30 cellular contexts compared by ENCODE assay signal in the genomic region with DNA sequence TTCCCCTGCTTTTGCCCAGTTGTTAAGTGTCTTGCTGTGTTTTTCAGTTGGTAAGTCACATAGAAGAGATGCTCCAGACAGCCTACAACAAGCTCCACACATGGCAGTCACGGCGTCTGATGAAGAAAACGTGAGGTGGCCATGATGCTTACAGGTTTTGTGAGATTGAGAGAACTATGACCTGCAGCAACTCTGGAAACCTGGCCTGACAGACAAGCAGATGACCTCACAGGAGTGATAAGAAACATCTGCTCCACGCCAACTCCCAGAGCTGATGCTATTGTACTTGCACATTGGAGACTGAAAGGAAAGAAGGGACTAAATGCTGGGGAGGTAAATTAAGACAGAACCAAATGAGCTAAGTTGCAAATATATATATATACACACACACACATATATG. TPM values are rescaled to one million over a fixed set of nuclear protein-coding genes. Genes with fewer than 3 reads are reported as not detected.
DNase-seq lines count a peak whose midpoint lies in the region; ATAC-seq and TF ChIP-seq lines count a peak whose summit lies in the region.
"Had no signal": no experiment of that assay in that cellular context is flagged by ENCODE, and none has a peak within 500 bp of the region (broad histone marks: within the 10 kb centered on the region; RNA-seq: fewer than 3 reads in every experiment).

No MANE protein-coding gene starts in this region.

- POLR2A ChIA-PET in activated CD8-positive, alpha-beta T cell treated with anti-CD3 and anti-CD28 coated beads for 36 hours (lab: Charles Lee), result interaction anchor here (0.6 to 0.7 kb wide), 3 partner anchors 29 to 227 kb away, joined by 3 to 4 read pairs (median 3); partner anchors contain the start of genes GTF2H1, HPS5 and LDHA
- POLR2A ChIA-PET in activated CD8-positive, alpha-beta T cell treated with anti-CD3 and anti-CD28 coated beads, Interleukin-2, amount 10 ng/mL, durations not matched to agents 7 days and 5 days (lab: Charles Lee), result interaction anchor here (0.7 kb wide), 1 partner anchor 44 kb away, joined by 3 read pairs; the partner anchor contains the start of gene HPS5

- H3K36me3 ChIP-seq in BLaER1 treated with 17β-estradiol and CSF1 and Interleukin-3, amounts not matched to agents 10 nM and 100 nM, result peaks cover 56 to 98% (median 68%) of the 10 kb centered on the region in 11 experiments

- H3K9me3 ChIP-seq in BLaER1 treated with 17β-estradiol and CSF1 and Interleukin-3, amounts not matched to agents 10 nM and 100 nM (replicated peaks in 1 of 11), result no peaks in the 10 kb centered on the region
- H3K9me3 ChIP-seq: gastrocnemius medialis, pancreas, SJSA1, testis had no signal

- ATAC-seq in activated CD8-positive, alpha-beta T cell treated with anti-CD3 and anti-CD28 coated beads for 36 hours, result no peak
- no peak for ATAC-seq in activated CD8-positive, alpha-beta T cell treated with anti-CD3 and anti-CD28 coated beads, Interleukin-2, amount 10 ng/mL, durations not matched to agents 7 days and 5 days
- no peak for ATAC-seq in memory B cell (ENCODE audit: low read depth)
- ATAC-seq in sciatic nerve, result no peak
- ATAC-seq: gastrocnemius medialis; pancreas; stimulated activated naive CD8-positive, alpha-beta T cell treated with anti-CD3 and anti-CD28 coated beads, Interleukin-15, Interleukin-2, amounts not matched to agents 100 U/mL and 50 U/mL, for 24 hours had no signal

- peaks cover 2% of the 10 kb centered on the region for H3K4me1 Mint-ChIP-seq in activated CD8-positive, alpha-beta T cell treated with anti-CD3 and anti-CD28 coated beads for 36 hours (ENCODE audit: low read depth)
- peaks cover 4% of the 10 kb centered on the region for H3K4me1 Mint-ChIP-seq in activated CD8-positive, alpha-beta T cell treated with anti-CD3 and anti-CD28 coated beads, Interleukin-2, amount 10 ng/mL, durations not matched to agents 7 days and 5 days (ENCODE audit: low read depth)
- H3K4me1 Mint-ChIP-seq in activated T-helper 2 cell treated with anti-CD3 and anti-CD28 coated beads, Interferon-gamma antibody, Interleukin-2, Interleukin-4, amounts not matched to agents 10 μg/mL and 5 μg/mL and 100 μg/mL, durations not matched to agents 14 hours and 24 hours and 36 hours (ENCODE audit: low read depth), result peaks cover 16% of the 10 kb centered on the region
- no peaks in the 10 kb centered on the region for H3K4me1 Mint-ChIP-seq in memory B cell

- peak overlapping the region in 10 of 11 experiments; percentile 15 to 76 (median 60); a peak in 19 of 22 replicates for H3K9ac ChIP-seq in BLaER1 treated with 17β-estradiol and CSF1 and Interleukin-3, amounts not matched to agents 10 nM and 100 nM

- intact Hi-C loops in activated CD8-positive, alpha-beta T cell treated with anti-CD3 and anti-CD28 coated beads for 36 hours (cut with micrococcal nuclease), result no loop called here
- intact Hi-C loops in activated T-helper 2 cell treated with anti-CD3 and anti-CD28 coated beads, Interferon-gamma antibody, Interleukin-2, Interleukin-4, amounts not matched to agents 10 μg/mL and 5 μg/mL and 100 μg/mL, durations not matched to agents 14 hours and 24 hours and 36 hours (cut with micrococcal nuclease), result no loop called here
- intact Hi-C loops in sciatic nerve (cut with DNase I), result no loop called here

- no peak for DNase-seq in activated CD8-positive, alpha-beta T cell treated with anti-CD3 and anti-CD28 coated beads for 36 hours
- no peak for DNase-seq in activated CD8-positive, alpha-beta T cell treated with anti-CD3 and anti-CD28 coated beads, Interleukin-2, amount 10 ng/mL, durations not matched to agents 7 days and 5 days
- no peak for DNase-seq in activated T-helper 2 cell treated with anti-CD3 and anti-CD28 coated beads, Interferon-gamma antibody, Interleukin-2, Interleukin-4, amounts not matched to agents 10 μg/mL and 5 μg/mL and 100 μg/mL, durations not matched to agents 14 hours and 24 hours and 36 hours (ENCODE audit: low spot score)
- DNase-seq in memory B cell (ENCODE audit: low spot score in 2 of 2) (no peak), sciatic nerve (ENCODE audit: low spot score) (no peak), OCI-M1 (lab: John Stamatoyannopoulos, UW) (no peak), globus pallidus (ENCODE audit: low spot score) (no peak)
- DNase-seq: activated CD4-positive, alpha-beta memory T cell treated with anti-CD3 and anti-CD28 coated beads for 36 hours; activated CD4-positive, CD25-positive, alpha-beta regulatory T cell; amniotic stem cell; brain microvascular endothelial cell; dorsolateral prefrontal cortex; EL; gastrocnemius medialis; hypothalamus; MM.1S; NCI-H1930; NCI-H2171 treated with DMSO at 0.1 percent for 48 hours; NCI-H510A treated with DMSO at 0.1 percent for 48 hours; pancreas; stimulated activated naive CD8-positive, alpha-beta T cell treated with anti-CD3 and anti-CD28 coated beads, Interleukin-15, Interleukin-2, amounts not matched to agents 100 U/mL and 50 U/mL, for 24 hours; testis had no signal

- no peaks in the 10 kb centered on the region for H3K27me3 ChIP-seq in BLaER1 treated with 17β-estradiol and CSF1 and Interleukin-3, amounts not matched to agents 10 nM and 100 nM
- H3K27me3 ChIP-seq: brain microvascular endothelial cell, dorsolateral prefrontal cortex, gastrocnemius medialis, pancreas, SJSA1, testis had no signal

- H3K9me3 Mint-ChIP-seq in activated CD8-positive, alpha-beta T cell treated with anti-CD3 and anti-CD28 coated beads for 36 hours, result no peaks in the 10 kb centered on the region
- H3K9me3 Mint-ChIP-seq in activated CD8-positive, alpha-beta T cell treated with anti-CD3 and anti-CD28 coated beads, Interleukin-2, amount 10 ng/mL, durations not matched to agents 7 days and 5 days (ENCODE audit: insufficient read depth), result no peaks in the 10 kb centered on the region
- H3K9me3 Mint-ChIP-seq in activated T-helper 2 cell treated with anti-CD3 and anti-CD28 coated beads, Interferon-gamma antibody, Interleukin-2, Interleukin-4, amounts not matched to agents 10 μg/mL and 5 μg/mL and 100 μg/mL, durations not matched to agents 14 hours and 24 hours and 36 hours, result no peaks in the 10 kb centered on the region
- H3K9me3 Mint-ChIP-seq in memory B cell, result no peaks in the 10 kb centered on the region
- H3K9me3 Mint-ChIP-seq: activated CD4-positive, alpha-beta memory T cell treated with anti-CD3 and anti-CD28 coated beads for 36 hours had no signal

- peak overlapping the region in 5 of 10 experiments; percentile 32 to 52 (median 42); a peak in 7 of 20 replicates for H3K4me3 ChIP-seq in BLaER1 treated with 17β-estradiol and CSF1 and Interleukin-3, amounts not matched to agents 10 nM and 100 nM
- H3K4me3 ChIP-seq: dorsolateral prefrontal cortex, gastrocnemius medialis, pancreas, SJSA1, skin epidermis, testis had no signal

- H3K27me3 Mint-ChIP-seq in activated CD8-positive, alpha-beta T cell treated with anti-CD3 and anti-CD28 coated beads for 36 hours, result no peaks in the 10 kb centered on the region
- H3K27me3 Mint-ChIP-seq in activated CD8-positive, alpha-beta T cell treated with anti-CD3 and anti-CD28 coated beads, Interleukin-2, amount 10 ng/mL, durations not matched to agents 7 days and 5 days (ENCODE audit: low read depth), result no peaks in the 10 kb centered on the region
- no peaks in the 10 kb centered on the region for H3K27me3 Mint-ChIP-seq in activated T-helper 2 cell treated with anti-CD3 and anti-CD28 coated beads, Interferon-gamma antibody, Interleukin-2, Interleukin-4, amounts not matched to agents 10 μg/mL and 5 μg/mL and 100 μg/mL, durations not matched to agents 14 hours and 24 hours and 36 hours (ENCODE audit: low read depth)
- H3K27me3 Mint-ChIP-seq in memory B cell, result no peaks in the 10 kb centered on the region
- H3K27me3 Mint-ChIP-seq: activated CD4-positive, alpha-beta memory T cell treated with anti-CD3 and anti-CD28 coated beads for 36 hours had no signal

- peaks cover 59 to 71% (median 65%) of the 10 kb centered on the region in 10 experiments for H3K4me1 ChIP-seq in BLaER1 treated with 17β-estradiol and CSF1 and Interleukin-3, amounts not matched to agents 10 nM and 100 nM
- H3K4me1 ChIP-seq: gastrocnemius medialis, pancreas, testis had no signal

- TF ChIP-seq CTCF in activated CD8-positive, alpha-beta T cell treated with anti-CD3 and anti-CD28 coated beads for 36 hours (IDR thresholded peaks at IDR 0.05), result no peak

- H3K4me3 Mint-ChIP-seq in activated CD8-positive, alpha-beta T cell treated with anti-CD3 and anti-CD28 coated beads for 36 hours, result no peak overlapping the region
- no peak overlapping the region for H3K4me3 Mint-ChIP-seq in activated CD8-positive, alpha-beta T cell treated with anti-CD3 and anti-CD28 coated beads, Interleukin-2, amount 10 ng/mL, durations not matched to agents 7 days and 5 days
- no peak overlapping the region for H3K4me3 Mint-ChIP-seq in activated T-helper 2 cell treated with anti-CD3 and anti-CD28 coated beads, Interferon-gamma antibody, Interleukin-2, Interleukin-4, amounts not matched to agents 10 μg/mL and 5 μg/mL and 100 μg/mL, durations not matched to agents 14 hours and 24 hours and 36 hours (ENCODE audit: low read depth)
- no peak overlapping the region for H3K4me3 Mint-ChIP-seq in memory B cell
- H3K4me3 Mint-ChIP-seq: activated CD4-positive, alpha-beta memory T cell treated with anti-CD3 and anti-CD28 coated beads for 36 hours had no signal

- no peaks in the 10 kb centered on the region for H4K20me1 ChIP-seq in BLaER1 treated with 17β-estradiol and CSF1 and Interleukin-3, amounts not matched to agents 10 nM and 100 nM

- H3K4me2 ChIP-seq in BLaER1 treated with 17β-estradiol and CSF1 and Interleukin-3, amounts not matched to agents 10 nM and 100 nM, result peak overlapping the region; percentile 59 to 88 (median 75)

- CTCF ChIA-PET in activated CD8-positive, alpha-beta T cell treated with anti-CD3 and anti-CD28 coated beads for 36 hours (lab: Charles Lee), result no interaction called here
- CTCF ChIA-PET in activated CD8-positive, alpha-beta T cell treated with anti-CD3 and anti-CD28 coated beads, Interleukin-2, amount 10 ng/mL, durations not matched to agents 7 days and 5 days (lab: Charles Lee), result no interaction called here

- peak overlapping the region; percentile 66 for H3K27ac Mint-ChIP-seq in activated CD8-positive, alpha-beta T cell treated with anti-CD3 and anti-CD28 coated beads for 36 hours
- H3K27ac Mint-ChIP-seq in activated CD8-positive, alpha-beta T cell treated with anti-CD3 and anti-CD28 coated beads, Interleukin-2, amount 10 ng/mL, durations not matched to agents 7 days and 5 days, result no peak overlapping the region
- peak overlapping the region; percentile 23 for H3K27ac Mint-ChIP-seq in activated T-helper 2 cell treated with anti-CD3 and anti-CD28 coated beads, Interferon-gamma antibody, Interleukin-2, Interleukin-4, amounts not matched to agents 10 μg/mL and 5 μg/mL and 100 μg/mL, durations not matched to agents 14 hours and 24 hours and 36 hours
- peak overlapping the region; percentile 39 for H3K27ac Mint-ChIP-seq in memory B cell
- H3K27ac Mint-ChIP-seq: activated CD4-positive, alpha-beta memory T cell treated with anti-CD3 and anti-CD28 coated beads for 36 hours had no signal

- H3K36me3 Mint-ChIP-seq in activated CD8-positive, alpha-beta T cell treated with anti-CD3 and anti-CD28 coated beads for 36 hours (ENCODE audit: low read depth), result peaks cover 33% of the 10 kb centered on the region
- H3K36me3 Mint-ChIP-seq in activated CD8-positive, alpha-beta T cell treated with anti-CD3 and anti-CD28 coated beads, Interleukin-2, amount 10 ng/mL, durations not matched to agents 7 days and 5 days (ENCODE audit: low read depth), result peaks cover 39% of the 10 kb centered on the region
- peaks cover 50% of the 10 kb centered on the region for H3K36me3 Mint-ChIP-seq in activated T-helper 2 cell treated with anti-CD3 and anti-CD28 coated beads, Interferon-gamma antibody, Interleukin-2, Interleukin-4, amounts not matched to agents 10 μg/mL and 5 μg/mL and 100 μg/mL, durations not matched to agents 14 hours and 24 hours and 36 hours (ENCODE audit: low read depth)
- peaks cover 17% of the 10 kb centered on the region for H3K36me3 Mint-ChIP-seq in memory B cell

- H3K27ac ChIP-seq in BLaER1 treated with 17β-estradiol and CSF1 and Interleukin-3, amounts not matched to agents 10 nM and 100 nM, result peak overlapping the region; percentile 1 to 91 (median 81); a peak in 21 of 22 replicates
- H3K27ac ChIP-seq: brain microvascular endothelial cell, pancreas, RWPE1, SJSA1, skin epidermis, testis had no signal

RNA-seq across cellular contexts. Expression of gene LDHA, which starts 28.6 kb away (rescaled TPM):
- total RNA-seq in activated CD8-positive, alpha-beta T cell treated with anti-CD3 and anti-CD28 coated beads for 36 hours, result 1,000 to 10,000 TPM; 2,418 to 2,447 TPM
- 1,000 to 10,000 TPM; 1,251 to 1,270 TPM for total RNA-seq in activated CD8-positive, alpha-beta T cell treated with anti-CD3 and anti-CD28 coated beads, Interleukin-2, amount 10 ng/mL, durations not matched to agents 7 days and 5 days
- 1,864 and 1,905 TPM in 2 replicates for total RNA-seq in activated T-helper 2 cell treated with anti-CD3 and anti-CD28 coated beads, Interferon-gamma antibody, Interleukin-2, Interleukin-4, amounts not matched to agents 10 μg/mL and 5 μg/mL and 100 μg/mL, durations not matched to agents 14 hours and 24 hours and 36 hours
- total RNA-seq in sciatic nerve, result 303 TPM

RNA-seq across cellular contexts. Expression of gene GTF2H1, which starts 43.4 kb away (rescaled TPM):
- 10 to 100 TPM; 44.5 to 46.6 TPM for total RNA-seq in activated CD8-positive, alpha-beta T cell treated with anti-CD3 and anti-CD28 coated beads for 36 hours
- 10 to 100 TPM; 47.2 to 47.8 TPM for total RNA-seq in activated CD8-positive, alpha-beta T cell treated with anti-CD3 and anti-CD28 coated beads, Interleukin-2, amount 10 ng/mL, durations not matched to agents 7 days and 5 days
- 51.4 and 54.3 TPM in 2 replicates for total RNA-seq in activated T-helper 2 cell treated with anti-CD3 and anti-CD28 coated beads, Interferon-gamma antibody, Interleukin-2, Interleukin-4, amounts not matched to agents 10 μg/mL and 5 μg/mL and 100 μg/mL, durations not matched to agents 14 hours and 24 hours and 36 hours
- total RNA-seq in sciatic nerve, result 53.5 TPM

RNA-seq across cellular contexts. Expression of gene HPS5, which starts 43.8 kb away (rescaled TPM):
- total RNA-seq in activated CD8-positive, alpha-beta T cell treated with anti-CD3 and anti-CD28 coated beads for 36 hours, result 10 to 100 TPM; 16.0 to 17.2 TPM
- 10 to 100 TPM; 15.8 to 18.0 TPM for total RNA-seq in activated CD8-positive, alpha-beta T cell treated with anti-CD3 and anti-CD28 coated beads, Interleukin-2, amount 10 ng/mL, durations not matched to agents 7 days and 5 days
- 33.3 and 34.2 TPM in 2 replicates for total RNA-seq in activated T-helper 2 cell treated with anti-CD3 and anti-CD28 coated beads, Interferon-gamma antibody, Interleukin-2, Interleukin-4, amounts not matched to agents 10 μg/mL and 5 μg/mL and 100 μg/mL, durations not matched to agents 14 hours and 24 hours and 36 hours
- total RNA-seq in sciatic nerve, result 44.5 TPM

RNA-seq across cellular contexts. Expression of gene LDHC, which starts 46.4 kb away (rescaled TPM):
- not detected for total RNA-seq in activated CD8-positive, alpha-beta T cell treated with anti-CD3 and anti-CD28 coated beads for 36 hours
- not detected for total RNA-seq in activated CD8-positive, alpha-beta T cell treated with anti-CD3 and anti-CD28 coated beads, Interleukin-2, amount 10 ng/mL, durations not matched to agents 7 days and 5 days
- not detected in 2 replicates for total RNA-seq in activated T-helper 2 cell treated with anti-CD3 and anti-CD28 coated beads, Interferon-gamma antibody, Interleukin-2, Interleukin-4, amounts not matched to agents 10 μg/mL and 5 μg/mL and 100 μg/mL, durations not matched to agents 14 hours and 24 hours and 36 hours
- 0.80 TPM for total RNA-seq in sciatic nerve
- total RNA-seq: activated CD4-positive, alpha-beta memory T cell treated with anti-CD3 and anti-CD28 coated beads for 36 hours; cerebellum; HT1080; T-helper 1 cell treated with Interleukin-12 subunit alpha and Interleukin-12 subunit beta and Interleukin-4 antibody, amounts not matched to agents 30 ng/mL and 1 ng/mL, for 36 hours; urinary bladder had no signal
